ENCODE assay signal across 19 cellular contexts in the genomic region with DNA sequence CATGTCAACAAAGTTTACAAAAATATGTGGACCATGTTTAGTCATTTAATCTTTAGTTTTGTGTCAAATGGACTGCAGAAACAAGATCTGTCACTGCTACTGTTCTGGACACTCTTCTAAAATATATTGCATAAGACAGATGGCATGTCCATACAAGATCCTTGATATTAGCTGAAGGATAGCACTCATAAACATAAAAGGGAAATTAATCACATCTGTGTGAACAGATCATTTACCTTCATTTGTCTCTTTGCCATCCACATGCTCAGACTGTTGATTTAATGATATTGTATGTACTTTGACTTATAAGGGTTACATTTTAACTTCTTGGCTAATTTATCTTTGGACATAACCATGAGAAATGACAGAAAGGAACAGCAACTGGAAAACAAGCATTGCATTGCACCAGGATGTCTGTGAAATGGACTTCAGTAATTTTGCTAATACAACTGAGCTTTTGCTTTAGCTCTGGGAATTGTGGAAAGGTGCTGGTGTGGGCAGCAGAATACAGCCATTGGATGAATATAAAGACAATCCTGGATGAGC. TPM values are rescaled to one million over a fixed set of nuclear protein-coding genes. Genes with fewer than 3 reads are reported as not detected.
A peak's percentile ranks its signal among the peaks of the same experiment; 100 is the strongest.
DNase-seq lines count a peak whose midpoint lies in the region; ATAC-seq and TF ChIP-seq lines count a peak whose summit lies in the region.
"Had no signal": no experiment of that assay in that cellular context is flagged by ENCODE, and none has a peak within 500 bp of the region (broad histone marks: within the 10 kb centered on the region; RNA-seq: fewer than 3 reads in every experiment).

TSS of gene UGT2B7 (plus strand) at position 364 of the 546 bp plus-strand sequence. CDS start at position 411, 47 bp downstream.

- peaks cover 29% of the 10 kb centered on the region for H3K4me1 ChIP-seq in foreskin keratinocyte
- peaks cover 0 to 6% of the 10 kb centered on the region in 2 donors for H3K4me1 ChIP-seq in mucosa of rectum (ENCODE audit: control insufficient read depth in 2 of 2, insufficient read depth in 2 of 2, low read length in 2 of 2)
- no peaks in the 10 kb centered on the region for H3K4me1 ChIP-seq in gastroesophageal sphincter

- ATAC-seq in foreskin keratinocyte (peak; percentile 64), gastroesophageal sphincter (no peak)
- ATAC-seq: activated T-helper 17 cell treated with anti-CD3 and anti-CD28 coated beads, Interleukin-2, amount 50 U/mL, for 72 hours; CD8-positive, alpha-beta T cell had no signal

- H3K4me3 ChIP-seq in mucosa of rectum (ENCODE audit: low read length in 2 of 2) (peak within 1 kb of the TSS; percentile 0 to 36), gastroesophageal sphincter (no peak within 1 kb of the TSS)
- H3K4me3 ChIP-seq: MG63 had no signal

- no peak within 1 kb of the TSS for H3K9ac ChIP-seq in mucosa of rectum (ENCODE audit: low read depth in 1 of 2, low read length in 2 of 2)

- CTCF ChIA-PET in RWPE1 (lab: Yijun Ruan, JAX), result interaction anchor here (0.8 kb wide), 1 partner anchor 1254 kb away, joined by 4 read pairs; no protein-coding TSS in a partner anchor

- TF ChIP-seq POLR2A in gastroesophageal sphincter (IDR thresholded peaks at IDR 0.05), result no peak

- H3K27ac ChIP-seq in RWPE1, result no peak within 1 kb of the TSS
- H3K27ac ChIP-seq in foreskin keratinocyte, result peak within 1 kb of the TSS; percentile 48
- H3K27ac ChIP-seq in mucosa of rectum (ENCODE audit: low read depth in 2 of 2, low read length in 2 of 2), result peak within 1 kb of the TSS; percentile 2 to 25
- H3K27ac ChIP-seq in gastroesophageal sphincter, result no peak within 1 kb of the TSS

- H3K9me3 ChIP-seq in mucosa of rectum (ENCODE audit: control insufficient read depth in 2 of 2, low read length in 2 of 2) (no peaks in the 10 kb centered on the region), gastroesophageal sphincter (no peaks in the 10 kb centered on the region)
- H3K9me3 ChIP-seq: MG63 had no signal

- TF ChIP-seq CTCF in RWPE1 (conservative IDR thresholded peaks at IDR 0.05; ENCODE audit: low read depth) (no peak), foreskin keratinocyte (conservative IDR thresholded peaks at IDR 0.05) (no peak), gastroesophageal sphincter (IDR thresholded peaks at IDR 0.05) (no peak)

- H3K36me3 ChIP-seq in mucosa of rectum (ENCODE audit: control insufficient read depth in 2 of 2, insufficient read depth in 2 of 2, low read length in 2 of 2), result no peaks in the 10 kb centered on the region
- no peaks in the 10 kb centered on the region for H3K36me3 ChIP-seq in gastroesophageal sphincter
- H3K36me3 ChIP-seq: MG63 had no signal

- DNase-seq in Caki2 (ENCODE audit: low read depth) (peak; percentile 70), RWPE1 (ENCODE audit: low spot score) (peak; percentile 31), foreskin keratinocyte (peak in 1 of 2 donors; percentile 65), T-helper 1 cell (no peak), iPS-NIHi11 (ENCODE audit: low spot score) (no peak)
- no peak for DNase-seq in activated CD8-positive, alpha-beta memory T cell treated with anti-CD3 and anti-CD28 coated beads, Interleukin-2, amount 50 U/mL, for 4 hours
- DNase-seq: activated CD4-positive, CD25-positive, alpha-beta regulatory T cell treated with anti-CD3 and anti-CD28 coated beads, Interleukin-2, amount 50 U/mL, for 72 hours; CD8-positive, alpha-beta T cell; erythroblast; MG63; NCI-H345; nucleus accumbens; SIG-M5; stimulated activated CD4-positive, alpha-beta T cell treated with anti-CD3 and anti-CD28 coated beads, Interleukin-4, amount 100 ng/mL, for 1 hour had no signal

- in situ Hi-C loops in Caki2 (cut with HindIII; ENCODE audit: low pct_unique_long_range_greater_than_20kb, low sequenced_read_pairs), result no loop called here

- H3K27me3 ChIP-seq in foreskin keratinocyte (no peaks in the 10 kb centered on the region), mucosa of rectum (ENCODE audit: control insufficient read depth in 2 of 2, insufficient read depth in 2 of 2, low read length in 2 of 2) (no peaks in the 10 kb centered on the region), gastroesophageal sphincter (no peaks in the 10 kb centered on the region)
- H3K27me3 ChIP-seq: MG63 had no signal

- TF ChIP-seq EP300 in gastroesophageal sphincter (IDR thresholded peaks at IDR 0.05), result no peak

- POLR2A ChIA-PET in RWPE1 (lab: Yijun Ruan, JAX; ENCODE audit: low non-redundant PET), result no interaction called here

RNA-seq across cellular contexts. Expression of gene UGT2B7, which starts in this region (rescaled TPM):
- total RNA-seq in Caki2 (2014; rRNA removed; shearing (Covaris generic); ENCODE audit: low replicate concordance), result 0.84 TPM in 1 of 2 replicates, not detected in the other
- total RNA-seq in foreskin keratinocyte, result 0.07 TPM in 1 of 2 replicates, not detected in the other
- 0.03 TPM in 1 of 2 replicates, not detected in the other for polyA plus RNA-seq in foreskin keratinocyte
- not detected for total RNA-seq in gastroesophageal sphincter
- total RNA-seq: activated T-helper 17 cell treated with anti-CD3 and anti-CD28 coated beads, Interleukin-2, amount 50 U/mL, for 72 hours; CD8-positive, alpha-beta T cell; cerebellum; subcutaneous adipose tissue had no signal

Comparison
In these comparisons a context has a peak if more than half of its experiments do, and no peak if none do; other contexts are left out.
1. Peak in DNase-seq in Caki2; RNA of the gene not detected or under 1 TPM.
2. Peak in ATAC-seq and H3K27ac ChIP-seq in foreskin keratinocyte; RNA of the gene not detected or under 1 TPM.
3. H3K27ac ChIP-seq: peak in mucosa of rectum (2 of 2); none in RWPE1 (single experiment) and gastroesophageal sphincter (0 of 4).
4. H3K4me3 ChIP-seq: peak in mucosa of rectum (2 of 2); none in gastroesophageal sphincter (0 of 2).